Comparison of ENCODE assay signal across 8 cellular contexts in the genomic region with DNA sequence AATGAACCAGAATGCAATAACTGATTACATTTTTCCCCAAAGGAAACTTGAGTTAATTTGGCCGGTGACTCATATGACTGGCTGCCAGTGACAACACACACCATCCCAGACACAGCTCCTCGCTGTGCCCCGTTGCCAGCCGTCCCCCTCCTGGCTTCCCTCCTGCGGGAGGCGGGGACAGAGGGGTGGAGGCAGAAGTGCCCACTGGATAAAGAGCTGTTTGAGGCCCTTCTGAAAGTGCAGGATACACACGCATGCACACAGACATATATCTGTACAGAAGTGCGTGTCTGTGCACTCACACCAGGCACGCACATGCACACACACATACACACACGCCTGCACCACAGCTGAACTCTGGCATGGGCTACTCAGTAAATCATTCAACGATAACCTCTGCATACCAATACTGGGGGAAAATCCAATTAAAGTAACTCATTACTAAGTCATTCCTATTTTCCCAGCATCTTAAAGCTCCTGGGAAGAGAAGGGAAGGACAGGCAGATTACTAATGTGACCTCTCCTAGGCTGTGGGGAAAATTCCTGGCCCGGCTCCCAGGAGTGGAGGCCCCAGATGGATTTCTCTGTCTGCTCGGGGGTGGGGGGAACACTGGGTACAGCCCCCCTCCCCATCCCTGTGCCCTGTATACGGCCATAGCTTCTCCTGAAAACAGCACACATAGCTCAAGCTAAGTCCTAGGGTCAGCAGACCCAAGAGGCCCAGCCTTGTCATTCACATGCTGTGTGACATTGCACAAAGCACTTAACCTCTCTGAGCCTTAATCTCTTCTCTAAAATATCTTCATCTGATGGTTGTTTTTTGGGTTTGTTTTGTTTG. TPM values are rescaled to one million over a fixed set of nuclear protein-coding genes. Genes with fewer than 3 reads are reported as not detected.
DNase-seq lines count a peak whose midpoint lies in the region; ATAC-seq and TF ChIP-seq lines count a peak whose summit lies in the region.

No MANE protein-coding gene starts in this region.

- H3K4me1 ChIP-seq in mucosa of descending colon (ENCODE audit: low read depth) (no peaks in the 10 kb centered on the region), OCI-LY7 (ENCODE audit: insufficient read depth, low read length, poor library complexity, severe bottlenecking) (peaks cover 4% of the 10 kb centered on the region)

- no peak overlapping the region for H3K27ac ChIP-seq in OCI-LY7 (ENCODE audit: low read depth, low read length, poor library complexity, severe bottlenecking)

- DNase-seq in AG10803 (ENCODE audit: low read depth), result peak; percentile 92
- DNase-seq in NCI-H82 treated with DMSO at 0.1 percent for 48 hours (lab: John Stamatoyannopoulos, UW; ENCODE audit: unreplicated experiment), result peak; percentile 72
- DNase-seq in mucosa of descending colon, result no peak
- DNase-seq in stimulated activated CD4-positive, alpha-beta T cell treated with anti-CD3 and anti-CD28 coated beads, Interleukin-1b, Interleukin-23, amount 100 ng/mL, for 48 hours, result no peak
- no peak for DNase-seq in NCI-H1436 treated with DMSO at 0.1 percent for 48 hours (lab: John Stamatoyannopoulos, UW)
- no peak for DNase-seq in OCI-LY7 (ENCODE audit: low spot score)
- no peak for DNase-seq in NCI-H524 treated with DMSO at 0.1 percent for 48 hours (lab: John Stamatoyannopoulos, UW)

- POLR2A ChIA-PET in OCI-LY7 (lab: Charles Lee), result interaction anchor here (0.6 to 0.8 kb wide), 2 partner anchors 48 to 118 kb away, joined by 3 to 4 read pairs; no protein-coding TSS in a partner anchor

- no TSS peak for BruUV-seq in OCI-LY7 (replicated peaks; lab: Mats Ljungman, UMichigan)

- H3K79me2 ChIP-seq in OCI-LY7 (ENCODE audit: insufficient read depth, low read depth, low read length), result no peaks in the 10 kb centered on the region

- no peaks in the 10 kb centered on the region for H4K20me1 ChIP-seq in OCI-LY7 (ENCODE audit: insufficient read depth, low read length)

- TF ChIP-seq CTCF in AG10803 (conservative IDR thresholded peaks at IDR 0.05; ENCODE audit: low read length), result no peak
- no peak for TF ChIP-seq CTCF in mucosa of descending colon (IDR thresholded peaks at IDR 0.05)
- no peak for TF ChIP-seq CTCF in OCI-LY7 (conservative IDR thresholded peaks at IDR 0.05; ENCODE audit: low read length)

- H3K9me3 ChIP-seq in mucosa of descending colon (no peaks in the 10 kb centered on the region), OCI-LY7 (ENCODE audit: low read length) (no peaks in the 10 kb centered on the region)

- H3K4me3 ChIP-seq in AG10803 (ENCODE audit: low read length), result no peak overlapping the region
- H3K4me3 ChIP-seq in mucosa of descending colon, result no peak overlapping the region
- no peak overlapping the region for H3K4me3 ChIP-seq in OCI-LY7 (ENCODE audit: low read depth, low read length, poor library complexity, severe bottlenecking)

- H2AFZ ChIP-seq in OCI-LY7 (ENCODE audit: low read length), result no peak overlapping the region

- CTCF ChIA-PET in OCI-LY7 (lab: Charles Lee; ENCODE audit: unreplicated experiment), result no interaction called here

- intact Hi-C loops in mucosa of descending colon (cut with DNase I, micrococcal nuclease), result loop anchor here in 1 of 2 donors (10.0 kb wide), 1 partner anchor 133 kb away; the partner anchor contains the start of gene CUX1
- intact Hi-C loops in OCI-LY7 (cut with micrococcal nuclease; ENCODE audit: unreplicated experiment), result no loop called here

- no peak overlapping the region for H3K4me2 ChIP-seq in OCI-LY7 (ENCODE audit: low read length)

- H3K9me2 ChIP-seq in OCI-LY7 (ENCODE audit: insufficient read depth, low read length), result no peaks in the 10 kb centered on the region

- no peaks in the 10 kb centered on the region for H3K36me3 ChIP-seq in mucosa of descending colon (ENCODE audit: low read depth)
- no peaks in the 10 kb centered on the region for H3K36me3 ChIP-seq in OCI-LY7 (ENCODE audit: insufficient read depth, low read length)

- ATAC-seq in esophagus mucosa (peak; percentile 72), mucosa of descending colon (peak; percentile 73)

RNA-seq across cellular contexts. Expression of gene MYL10, which starts 52.3 kb away (rescaled TPM):
- total RNA-seq in esophagus mucosa (not detected), mucosa of descending colon (not detected), OCI-LY7 (2022) (not detected in 2 replicates)
- total RNA-seq in OCI-LY7 (2014; rRNA removed; shearing (Covaris generic)), result not detected in 2 replicates

Comparison
In these comparisons a context has a peak if more than half of its experiments do, and no peak if none do; other contexts are left out.
1. DNase-seq: peak in AG10803 (single experiment) and NCI-H82 treated with DMSO at 0.1 percent for 48 hours (single experiment); none in mucosa of descending colon (0 of 3), stimulated activated CD4-positive, alpha-beta T cell treated with anti-CD3 and anti-CD28 coated beads, Interleukin-1b, Interleukin-23, amount 100 ng/mL, for 48 hours (single experiment), NCI-H1436 treated with DMSO at 0.1 percent for 48 hours (single experiment), OCI-LY7 (single experiment) and NCI-H524 treated with DMSO at 0.1 percent for 48 hours (single experiment).